Comparison of ENCODE assay signal across 19 cellular contexts in genomic region chr11:17416492-17416891, GRCh38. TPM values are rescaled to one million over a fixed set of nuclear protein-coding genes. Genes with fewer than 3 reads are reported as not detected.
DNase-seq lines count a peak whose midpoint lies in the region; ATAC-seq, FAIRE-seq and TF ChIP-seq lines count a peak whose summit lies in the region.
"Had no signal": no experiment of that assay in that cellular context is flagged by ENCODE, and none has a peak within 500 bp of the region (broad histone marks: within the 10 kb centered on the region; RNA-seq: fewer than 3 reads in every experiment).

No MANE protein-coding gene starts in this region.

- FAIRE-seq in A549 (lab: Jason Lieb, UNC): no peak
- FAIRE-seq: G401.6, GM12891, GM19239, H1 had no signal

- TF ChIP-seq CTCF in A549 (IDR thresholded peaks at IDR 0.05) (no peak), HEK293 (tag by site-specific recombination; IDR thresholded peaks at IDR 0.05) (no peak), psoas muscle (IDR thresholded peaks at IDR 0.05) (no peak), mammary epithelial cell (conservative IDR thresholded peaks at IDR 0.05 in 1 of 2, IDR thresholded peaks at IDR 0.05 in 1 of 2; ENCODE audit: extremely low read depth in 1 of 2, insufficient read depth in 1 of 2, low read depth in 1 of 2, low read length in 2 of 2) (no peak), HFFc6 (IDR thresholded peaks at IDR 0.05) (no peak)

- in situ Hi-C loops in mammary epithelial cell (cut with MboI; ENCODE audit: low sequenced_read_pairs in 2 of 2): no loop called here

- no peaks in the 10 kb centered on the region for H3K9me3 Mint-ChIP-seq in activated naive CD8-positive, alpha-beta T cell treated with anti-CD3 and anti-CD28 coated beads, Interleukin-2, amount 10 ng/mL, durations not matched to agents 7 days and 5 days
- no peaks in the 10 kb centered on the region for H3K9me3 Mint-ChIP-seq in activated naive CD8-positive, alpha-beta T cell treated with anti-CD3 and anti-CD28 coated beads, Interleukin-2, amount 50 U/mL, for 24 hours
- no peaks in the 10 kb centered on the region for H3K9me3 Mint-ChIP-seq in HFFc6
- H3K9me3 Mint-ChIP-seq: CD4-positive, CD25-positive, alpha-beta regulatory T cell had no signal

- H3K4me1 ChIP-seq in A549 (no peaks in the 10 kb centered on the region), HEK293 (ENCODE audit: control insufficient read depth, insufficient read depth, low read length) (peaks cover 3% of the 10 kb centered on the region; the same call in 1 of the 2 replicates), psoas muscle (peaks cover 32% of the 10 kb centered on the region), mammary epithelial cell (ENCODE audit: insufficient read depth, low read length) (no peaks in the 10 kb centered on the region)
- H3K4me1 ChIP-seq: BE2C had no signal

- dilution Hi-C loops in mammary epithelial cell (cut with HindIII; ENCODE audit: low sequenced_read_pairs): no loop called here

- H3K9me3 ChIP-seq in A549 (no peaks in the 10 kb centered on the region), HEK293 (ENCODE audit: control insufficient read depth, insufficient read depth, low read depth, low read length) (no peaks in the 10 kb centered on the region), psoas muscle (no peaks in the 10 kb centered on the region), mammary epithelial cell (replicated peaks; ENCODE audit: insufficient read depth, low read length) (no peaks in the 10 kb centered on the region)
- H3K9me3 ChIP-seq: BE2C had no signal

- CTCF ChIA-PET in A549 (lab: Yijun Ruan, JAX) (no interaction called here), HEK293 (lab: Yijun Ruan, JAX) (no interaction called here), mammary epithelial cell (lab: Charles Lee; ENCODE audit: low non-redundant PET) (no interaction called here)

- POLR2A ChIA-PET in activated naive CD8-positive, alpha-beta T cell treated with anti-CD3 and anti-CD28 coated beads, Interleukin-2, amount 10 ng/mL, durations not matched to agents 7 days and 5 days (lab: Charles Lee): no interaction called here
- POLR2A ChIA-PET in A549 (lab: Yijun Ruan, JAX) (no interaction called here), HEK293 (lab: Yijun Ruan, JAX) (no interaction called here)

- H3K4me3 ChIP-seq in A549 (no peak overlapping the region), HEK293 (ENCODE audit: low read depth, low read length) (no peak overlapping the region), psoas muscle (no peak overlapping the region), mammary epithelial cell (replicated peaks in 1 of 3; ENCODE audit: insufficient read depth in 1 of 3, low read depth in 2 of 3, low read length in 3 of 3) (no peak overlapping the region)

- no peak overlapping the region for H3K9ac ChIP-seq in mammary epithelial cell (ENCODE audit: insufficient read depth, low read length)

- peaks cover 41% of the 10 kb centered on the region for H3K4me1 Mint-ChIP-seq in activated naive CD8-positive, alpha-beta T cell treated with anti-CD3 and anti-CD28 coated beads, Interleukin-2, amount 10 ng/mL, durations not matched to agents 7 days and 5 days
- H3K4me1 Mint-ChIP-seq in activated naive CD8-positive, alpha-beta T cell treated with anti-CD3 and anti-CD28 coated beads, Interleukin-2, amount 50 U/mL, for 24 hours: peaks cover 8% of the 10 kb centered on the region
- no peaks in the 10 kb centered on the region for H3K4me1 Mint-ChIP-seq in HFFc6 (ENCODE audit: low read depth)

- peaks cover 53% of the 10 kb centered on the region for H3K27me3 Mint-ChIP-seq in activated naive CD8-positive, alpha-beta T cell treated with anti-CD3 and anti-CD28 coated beads, Interleukin-2, amount 10 ng/mL, durations not matched to agents 7 days and 5 days
- peaks cover 21% of the 10 kb centered on the region for H3K27me3 Mint-ChIP-seq in activated naive CD8-positive, alpha-beta T cell treated with anti-CD3 and anti-CD28 coated beads, Interleukin-2, amount 50 U/mL, for 24 hours
- peaks cover 57% of the 10 kb centered on the region for H3K27me3 Mint-ChIP-seq in HFFc6 (ENCODE audit: insufficient read depth)

- intact Hi-C loops in psoas muscle (cut with DNase I): loop anchor here in 1 of 2 donors (5.0 kb wide), 1 partner anchor 51 kb away; no protein-coding TSS in a partner anchor
- intact Hi-C loops in mammary epithelial cell (cut with micrococcal nuclease): no loop called here

- TF ChIP-seq RAD21 in A549 (conservative IDR thresholded peaks at IDR 0.05 in 1 of 2, IDR thresholded peaks at IDR 0.05 in 1 of 2): no peak

- H3K36me3 ChIP-seq in HEK293 (ENCODE audit: control insufficient read depth in 2 of 2, insufficient read depth in 1 of 2, low read length in 2 of 2) (no peaks in the 10 kb centered on the region), psoas muscle (ENCODE audit: insufficient read depth in 1 of 2, low read depth in 1 of 2) (no peaks in the 10 kb centered on the region), mammary epithelial cell (ENCODE audit: insufficient read depth, low read length) (no peaks in the 10 kb centered on the region)
- H3K36me3 ChIP-seq: BE2C had no signal

- no peak for ATAC-seq in activated naive CD8-positive, alpha-beta T cell treated with anti-CD3 and anti-CD28 coated beads, Interleukin-2, amount 10 ng/mL, durations not matched to agents 7 days and 5 days (ENCODE audit: low read depth)
- ATAC-seq in activated naive CD8-positive, alpha-beta T cell treated with anti-CD3 and anti-CD28 coated beads, Interleukin-2, amount 50 U/mL, for 24 hours: no peak
- ATAC-seq in A549: no peak
- ATAC-seq in psoas muscle: peak in 1 of 4 donors; percentile 23

- no peak for TF ChIP-seq POLR2A in A549 (IDR thresholded peaks at IDR 0.05; ENCODE audit: low read length)

- TF ChIP-seq EP300 in A549 (IDR thresholded peaks at IDR 0.05): no peak

- H3K27me3 ChIP-seq in psoas muscle (ENCODE audit: insufficient read depth in 3 of 3, low read length in 2 of 3) (no peaks in the 10 kb centered on the region), mammary epithelial cell (ENCODE audit: insufficient read depth, low read length) (peaks cover 2% of the 10 kb centered on the region)
- H3K27me3 ChIP-seq: BE2C had no signal

- no peak overlapping the region for H2AFZ ChIP-seq in mammary epithelial cell (ENCODE audit: low read depth, low read length)

- no peak overlapping the region for H3K4me3 Mint-ChIP-seq in activated naive CD8-positive, alpha-beta T cell treated with anti-CD3 and anti-CD28 coated beads, Interleukin-2, amount 10 ng/mL, durations not matched to agents 7 days and 5 days
- H3K4me3 Mint-ChIP-seq in activated naive CD8-positive, alpha-beta T cell treated with anti-CD3 and anti-CD28 coated beads, Interleukin-2, amount 50 U/mL, for 24 hours: no peak overlapping the region
- H3K4me3 Mint-ChIP-seq in HFFc6: no peak overlapping the region
- H3K4me3 Mint-ChIP-seq: CD4-positive, CD25-positive, alpha-beta regulatory T cell; CD8-positive, alpha-beta memory T cell; H9 had no signal

- H3K27ac ChIP-seq in A549 (no peak overlapping the region), HEK293 (ENCODE audit: extremely low read depth, low read depth, low read length) (no peak overlapping the region), psoas muscle (peak overlapping the region; percentile 89), mammary epithelial cell (ENCODE audit: insufficient read depth, low read depth, low read length) (no peak overlapping the region)

- H3K27ac Mint-ChIP-seq in activated naive CD8-positive, alpha-beta T cell treated with anti-CD3 and anti-CD28 coated beads, Interleukin-2, amount 10 ng/mL, durations not matched to agents 7 days and 5 days: peak overlapping the region; percentile 20
- H3K27ac Mint-ChIP-seq in activated naive CD8-positive, alpha-beta T cell treated with anti-CD3 and anti-CD28 coated beads, Interleukin-2, amount 50 U/mL, for 24 hours: no peak overlapping the region
- H3K27ac Mint-ChIP-seq in HFFc6: no peak overlapping the region
- H3K27ac Mint-ChIP-seq: CD4-positive, CD25-positive, alpha-beta regulatory T cell; CD8-positive, alpha-beta memory T cell; H9 had no signal

- H3K4me2 ChIP-seq in A549 (no peak overlapping the region), mammary epithelial cell (ENCODE audit: insufficient read depth, low read depth, low read length) (no peak overlapping the region)

- H3K79me2 ChIP-seq in mammary epithelial cell (ENCODE audit: insufficient read depth, low read length): no peaks in the 10 kb centered on the region

- no TSS peak for BruUV-seq in mammary epithelial cell (replicated peaks; lab: Mats Ljungman, UMichigan)

- 55% methylated on average over 2 of the region's 2 CpGs for WGBS in A549 (ENCODE audit: missing lambda C conversion rate)
- WGBS in psoas muscle, 3 donors: 53 to 77% (median 53%) methylated on average over 2 of the region's 2 CpGs
- WGBS in mammary epithelial cell (ENCODE audit: low coverage, missing lambda C conversion rate): 53% methylated on average over 2 of the region's 2 CpGs

- H3K36me3 Mint-ChIP-seq in activated naive CD8-positive, alpha-beta T cell treated with anti-CD3 and anti-CD28 coated beads, Interleukin-2, amount 10 ng/mL, durations not matched to agents 7 days and 5 days: peaks cover 2% of the 10 kb centered on the region
- H3K36me3 Mint-ChIP-seq in activated naive CD8-positive, alpha-beta T cell treated with anti-CD3 and anti-CD28 coated beads, Interleukin-2, amount 50 U/mL, for 24 hours (ENCODE audit: low read depth): no peaks in the 10 kb centered on the region
- no peaks in the 10 kb centered on the region for H3K36me3 Mint-ChIP-seq in HFFc6 (ENCODE audit: low read depth)
- H3K36me3 Mint-ChIP-seq: CD8-positive, alpha-beta memory T cell had no signal

- no peaks in the 10 kb centered on the region for H4K20me1 ChIP-seq in mammary epithelial cell (ENCODE audit: insufficient read depth, low read length)

- no peak for DNase-seq in activated naive CD8-positive, alpha-beta T cell treated with anti-CD3 and anti-CD28 coated beads, Interleukin-2, amount 10 ng/mL, durations not matched to agents 7 days and 5 days
- no peak for DNase-seq in activated naive CD8-positive, alpha-beta T cell treated with anti-CD3 and anti-CD28 coated beads, Interleukin-2, amount 50 U/mL, for 24 hours
- DNase-seq in A549 (ENCODE audit: low read depth in 1 of 2, low spot score in 1 of 2) (no peak), psoas muscle (no peak), mammary epithelial cell (no peak), HFFc6 (no peak)
- DNase-seq: ACHN; BE2C; CD4-positive, CD25-positive, alpha-beta regulatory T cell; CD8-positive, alpha-beta memory T cell; COR-L47; DMS 273 treated with DMSO at 0.1 percent for 48 hours; DMS53; H9 had no signal

RNA-seq across cellular contexts. Expression of gene KCNJ11, which starts 28.0 kb away (rescaled TPM):
- total RNA-seq in activated naive CD8-positive, alpha-beta T cell treated with anti-CD3 and anti-CD28 coated beads, Interleukin-2, amount 10 ng/mL, durations not matched to agents 7 days and 5 days: 1 to 10 TPM; 1.8 to 2.7 TPM
- 0.18 and 0.29 TPM in 2 replicates for polyA plus RNA-seq in A549 (2011; rRNA removed)
- polyA plus RNA-seq in A549 (2012; cell fraction: cytosol; rRNA removed): 0.28 and 0.54 TPM in 2 replicates
- 0.71 and 0.89 TPM in 2 replicates for polyA plus RNA-seq in A549 (2012; cell fraction: nucleus; rRNA removed)
- polyA plus RNA-seq in A549 (2017; fragmentation: RNase III; extraction: RNeasy Plus Mini Kit Qiagen cat#74134 plus additional on column Dnase treatment): 0.41 to 0.69 TPM (median 0.53 TPM) in 3 replicates
- polyA minus RNA-seq in A549 (2011; rRNA and poly(A)+ RNA removed): 0.58 and 0.63 TPM in 2 replicates
- total RNA-seq in psoas muscle: 100 to 1,000 TPM in 2 of 4 donors, 10 to 100 TPM in 2; 88.4 to 173 (median 126) TPM
- 10 to 100 TPM; 66.5 to 87.5 (median 86.8) TPM for polyA plus RNA-seq in psoas muscle
- not detected for total RNA-seq in mammary epithelial cell
- polyA plus RNA-seq in mammary epithelial cell: 0.06 TPM
- not detected for polyA minus RNA-seq in mammary epithelial cell
- not detected for total RNA-seq in HFFc6 (2021; fragmentation: NEBNext Ultra II Directional; extraction: Animal tissue kit (Norgen Biotek cat#: 25700))
- total RNA-seq: CD4-positive, CD25-positive, alpha-beta regulatory T cell had no signal
- polyA plus RNA-seq: CD4-positive, CD25-positive, alpha-beta regulatory T cell had no signal

Comparison
In these comparisons a context has a peak if more than half of its experiments do, and no peak if none do; other contexts are left out.
1. RNA of gene KCNJ11, which starts 28.0 kb away (total RNA-seq): 88.4 to 173 TPM in psoas muscle; 1.8 to 2.7 TPM in activated naive CD8-positive, alpha-beta T cell treated with anti-CD3 and anti-CD28 coated beads, Interleukin-2, amount 10 ng/mL, durations not matched to agents 7 days and 5 days, not detected in mammary epithelial cell and not detected in HFFc6; every median in the first group is over 10 times any median in the second.